ENCODE assay signal across 10 cellular contexts in the genomic region with DNA sequence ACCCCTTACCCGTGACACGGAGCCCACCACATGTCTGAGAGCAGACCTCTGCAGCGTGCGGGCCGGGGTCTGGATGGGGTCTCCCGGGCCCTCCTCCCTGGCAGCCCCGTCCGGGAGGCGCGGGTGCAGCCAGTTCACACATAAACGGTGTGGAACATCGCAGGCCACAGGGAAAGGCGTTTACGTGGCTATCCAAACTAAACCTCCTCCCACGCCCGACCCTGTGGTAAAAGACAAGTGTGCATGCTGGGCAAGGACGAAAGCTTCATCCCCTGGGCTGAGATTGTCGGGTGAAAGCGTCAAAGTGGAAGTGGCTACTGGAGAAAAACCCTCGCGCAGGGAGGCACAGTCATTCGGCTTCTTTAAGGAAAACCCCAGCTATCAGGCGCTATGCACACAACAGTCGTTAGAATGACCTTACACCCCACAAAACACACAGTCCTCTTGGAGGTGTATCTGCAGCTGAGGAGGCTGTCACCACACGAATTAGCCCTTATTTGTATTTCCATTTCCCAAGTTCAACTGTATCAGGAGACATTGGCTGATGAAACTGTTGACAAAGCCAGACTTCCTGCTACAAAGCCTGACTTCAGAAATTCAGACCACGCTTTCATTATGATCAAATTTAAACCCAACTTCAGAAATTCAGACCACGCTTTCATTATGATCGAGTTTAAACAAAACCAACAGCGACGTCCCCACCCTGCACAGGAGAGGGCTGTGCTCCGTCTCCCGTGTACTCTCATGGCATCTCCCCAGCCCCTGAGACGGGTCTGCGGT. TPM values are rescaled to one million over a fixed set of nuclear protein-coding genes. Genes with fewer than 3 reads are reported as not detected.
A peak's percentile ranks its signal among the peaks of the same experiment; 100 is the strongest.
DNase-seq lines count a peak whose midpoint lies in the region; ATAC-seq and TF ChIP-seq lines count a peak whose summit lies in the region.
"Had no signal": no experiment of that assay in that cellular context is flagged by ENCODE, and none has a peak within 500 bp of the region (broad histone marks: within the 10 kb centered on the region; RNA-seq: fewer than 3 reads in every experiment).

No MANE protein-coding gene starts in this region.

- H3K4me1 ChIP-seq in gastrocnemius medialis (peaks cover 11 to 28% of the 10 kb centered on the region in 2 donors), body of pancreas (peaks cover 26% of the 10 kb centered on the region)

- peak; percentile 84 for ATAC-seq in activated CD4-positive, alpha-beta T cell treated with anti-CD3 and anti-CD28 coated beads for 36 hours
- ATAC-seq in GM21529 (IDR thresholded peaks at IDR 0.05; ENCODE audit: unreplicated experiment) (peak; percentile 45), activated B cell treated with CpG ODN at 0.5 μM for 24 hours (ENCODE audit: low read depth) (peak; percentile 46), gastrocnemius medialis (no peak), body of pancreas (no peak)

- H3K36me3 ChIP-seq in gastrocnemius medialis (no peaks in the 10 kb centered on the region), body of pancreas (replicated peaks in 1 of 2; ENCODE audit: insufficient read depth in 1 of 2, low read depth in 2 of 2) (no peaks in the 10 kb centered on the region)
- H3K36me3 ChIP-seq: cardiac muscle cell had no signal

- H3K27ac Mint-ChIP-seq in activated CD4-positive, alpha-beta T cell treated with anti-CD3 and anti-CD28 coated beads for 36 hours = peak overlapping the region; percentile 23
- H3K27ac Mint-ChIP-seq in activated B cell treated with CpG ODN at 0.5 μM for 24 hours = peak overlapping the region; percentile 76

- H3K27ac ChIP-seq in gastrocnemius medialis (peak overlapping the region in 3 of 4 donors; percentile 2 to 62 (median 22)), body of pancreas (peak overlapping the region in 1 of 4 donors; percentile 3)
- H3K27ac ChIP-seq: cardiac muscle cell had no signal

- H3K9me3 Mint-ChIP-seq in activated CD4-positive, alpha-beta T cell treated with anti-CD3 and anti-CD28 coated beads for 36 hours (ENCODE audit: low read depth) = no peaks in the 10 kb centered on the region
- H3K9me3 Mint-ChIP-seq in activated B cell treated with CpG ODN at 0.5 μM for 24 hours = peaks cover 1% of the 10 kb centered on the region

- H3K4me3 ChIP-seq in gastrocnemius medialis (no peak overlapping the region), body of pancreas (no peak overlapping the region)
- H3K4me3 ChIP-seq: cardiac muscle cell had no signal

- DNase-seq in activated CD4-positive, alpha-beta T cell treated with anti-CD3 and anti-CD28 coated beads for 36 hours = peak; percentile 61
- no peak for DNase-seq in activated CD4-positive, alpha-beta T cell treated with anti-CD3 and anti-CD28 coated beads, Interleukin-2, amount 50 U/mL, for 4 hours
- DNase-seq in activated B cell treated with CpG ODN at 0.5 μM for 24 hours (no peak), gastrocnemius medialis (no peak), body of pancreas (no peak), HCEC 1CT (no peak), amniotic stem cell (lab: John Stamatoyannopoulos, UW) (no peak)
- DNase-seq: NCI-H226 had no signal

- H3K27me3 ChIP-seq in gastrocnemius medialis = no peaks in the 10 kb centered on the region
- H3K27me3 ChIP-seq in body of pancreas = no peaks in the 10 kb centered on the region
- H3K27me3 ChIP-seq: cardiac muscle cell had no signal

- no peak for TF ChIP-seq POLR2A in gastrocnemius medialis (IDR thresholded peaks at IDR 0.05)
- no peak for TF ChIP-seq POLR2A in body of pancreas (IDR thresholded peaks at IDR 0.05)

- TF ChIP-seq CTCF in activated B cell treated with CpG ODN at 0.5 μM for 24 hours (IDR thresholded peaks at IDR 0.05) (no peak), gastrocnemius medialis (IDR thresholded peaks at IDR 0.05 in 4 of 5, conservative IDR thresholded peaks at IDR 0.05 in 1 of 5) (no peak), body of pancreas (IDR thresholded peaks at IDR 0.05) (no peak)

- H3K27me3 Mint-ChIP-seq in activated CD4-positive, alpha-beta T cell treated with anti-CD3 and anti-CD28 coated beads for 36 hours = no peaks in the 10 kb centered on the region
- peaks cover 13% of the 10 kb centered on the region for H3K27me3 Mint-ChIP-seq in activated B cell treated with CpG ODN at 0.5 μM for 24 hours

- peaks cover 7% of the 10 kb centered on the region for H3K36me3 Mint-ChIP-seq in activated CD4-positive, alpha-beta T cell treated with anti-CD3 and anti-CD28 coated beads for 36 hours (ENCODE audit: low read depth)
- H3K36me3 Mint-ChIP-seq in activated B cell treated with CpG ODN at 0.5 μM for 24 hours (ENCODE audit: low read depth) = peaks cover 3% of the 10 kb centered on the region

- no peak overlapping the region for H3K4me3 Mint-ChIP-seq in activated CD4-positive, alpha-beta T cell treated with anti-CD3 and anti-CD28 coated beads for 36 hours
- H3K4me3 Mint-ChIP-seq in activated B cell treated with CpG ODN at 0.5 μM for 24 hours = peak overlapping the region; percentile 70

- POLR2A ChIA-PET in activated CD4-positive, alpha-beta T cell treated with anti-CD3 and anti-CD28 coated beads for 36 hours (lab: Charles Lee) = no interaction called here
- POLR2A ChIA-PET in activated B cell treated with CpG ODN at 0.5 μM for 24 hours (lab: Charles Lee) = interaction anchor here (1.2 to 1.7 kb wide), 2 partner anchors 10 to 17 kb away, joined by 3 to 8 read pairs; no protein-coding TSS in a partner anchor

- in situ Hi-C loops in gastrocnemius medialis (cut with MboI; ENCODE audit: low sequenced_read_pairs in 4 of 4) = no loop called here

- H3K4me1 Mint-ChIP-seq in activated CD4-positive, alpha-beta T cell treated with anti-CD3 and anti-CD28 coated beads for 36 hours = peaks cover 24% of the 10 kb centered on the region
- H3K4me1 Mint-ChIP-seq in activated B cell treated with CpG ODN at 0.5 μM for 24 hours = peaks cover 30% of the 10 kb centered on the region

- CTCF ChIA-PET in activated CD4-positive, alpha-beta T cell treated with anti-CD3 and anti-CD28 coated beads for 36 hours (lab: Charles Lee) = interaction anchor here (1.3 to 1.6 kb wide), 2 partner anchors 74 to 110 kb away, joined by 3 to 4 read pairs; no protein-coding TSS in a partner anchor
- CTCF ChIA-PET in activated B cell treated with CpG ODN at 0.5 μM for 24 hours (lab: Charles Lee) = interaction anchor here (1.3 to 2.4 kb wide), 3 partner anchors 38 to 110 kb away, joined by 4 to 7 read pairs (median 6); no protein-coding TSS in a partner anchor

- H3K9me3 ChIP-seq in gastrocnemius medialis = no peaks in the 10 kb centered on the region
- no peaks in the 10 kb centered on the region for H3K9me3 ChIP-seq in body of pancreas

- 67 to 68% methylated on average over 20 to 34 of the region's 34 CpGs for WGBS in body of pancreas, 2 donors

- intact Hi-C loops in activated CD4-positive, alpha-beta T cell treated with anti-CD3 and anti-CD28 coated beads for 36 hours (cut with DNase I, micrococcal nuclease) = loop anchor here in 1 of 2 experiments (1.0 kb wide), 1 partner anchor 35 kb away; a partner anchor contains a TSS
- intact Hi-C loops in activated B cell treated with CpG ODN at 0.5 μM for 24 hours (cut with micrococcal nuclease) = loop anchor here (1.0 kb wide), 2 partner anchors 17 to 35 kb away; a partner anchor contains a TSS
- intact Hi-C loops in gastrocnemius medialis (cut with DNase I; ENCODE audit: low total_unique reads) = no loop called here
- intact Hi-C loops in body of pancreas (cut with DNase I) = no loop called here

RNA-seq across cellular contexts. Expression of gene GPER1, which starts 15.3 kb away (rescaled TPM):
- not detected for total RNA-seq in activated CD4-positive, alpha-beta T cell treated with anti-CD3 and anti-CD28 coated beads for 36 hours
- total RNA-seq in activated B cell treated with CpG ODN at 0.5 μM for 24 hours = 2.7 and 3.0 TPM in 2 replicates
- 1 to 10 TPM in 3 of 4 donors, under 1 TPM in 1; 0.92 to 3.2 (median 2.1) TPM for total RNA-seq in gastrocnemius medialis
- 1 to 10 TPM in 1 of 2 donors, not detected in 1; 1.0 TPM for total RNA-seq in body of pancreas

RNA-seq across cellular contexts. Expression of gene ZFAND2A, which starts 56.8 kb away (rescaled TPM):
- 10 to 100 TPM; 21.6 to 25.2 TPM for total RNA-seq in activated CD4-positive, alpha-beta T cell treated with anti-CD3 and anti-CD28 coated beads for 36 hours
- total RNA-seq in activated B cell treated with CpG ODN at 0.5 μM for 24 hours (20.4 and 21.6 TPM in 2 replicates), gastrocnemius medialis (10 to 100 TPM; 12.0 to 17.9 (median 14.1) TPM), body of pancreas (10 to 100 TPM; 15.6 to 17.8 TPM)

RNA-seq across cellular contexts. Expression of gene GPR146, which starts 58.9 kb away (rescaled TPM):
- 1 to 10 TPM; 4.7 to 5.6 TPM for total RNA-seq in activated CD4-positive, alpha-beta T cell treated with anti-CD3 and anti-CD28 coated beads for 36 hours
- total RNA-seq in activated B cell treated with CpG ODN at 0.5 μM for 24 hours (6.2 and 6.9 TPM in 2 replicates), gastrocnemius medialis (10 to 100 TPM; 23.3 to 43.8 (median 29.5) TPM), body of pancreas (10 to 100 TPM in 1 of 2 donors, 1 to 10 TPM in 1; 8.8 to 11.2 TPM)

Comparison
In these comparisons a context has a peak if more than half of its experiments do, and no peak if none do; other contexts are left out.
1. ATAC-seq: peak in activated CD4-positive, alpha-beta T cell treated with anti-CD3 and anti-CD28 coated beads for 36 hours (single experiment), GM21529 (single experiment) and activated B cell treated with CpG ODN at 0.5 μM for 24 hours (single experiment); none in gastrocnemius medialis (0 of 2) and body of pancreas (single experiment).